ENCODE assay signal across 1 cellular context in the genomic region with DNA sequence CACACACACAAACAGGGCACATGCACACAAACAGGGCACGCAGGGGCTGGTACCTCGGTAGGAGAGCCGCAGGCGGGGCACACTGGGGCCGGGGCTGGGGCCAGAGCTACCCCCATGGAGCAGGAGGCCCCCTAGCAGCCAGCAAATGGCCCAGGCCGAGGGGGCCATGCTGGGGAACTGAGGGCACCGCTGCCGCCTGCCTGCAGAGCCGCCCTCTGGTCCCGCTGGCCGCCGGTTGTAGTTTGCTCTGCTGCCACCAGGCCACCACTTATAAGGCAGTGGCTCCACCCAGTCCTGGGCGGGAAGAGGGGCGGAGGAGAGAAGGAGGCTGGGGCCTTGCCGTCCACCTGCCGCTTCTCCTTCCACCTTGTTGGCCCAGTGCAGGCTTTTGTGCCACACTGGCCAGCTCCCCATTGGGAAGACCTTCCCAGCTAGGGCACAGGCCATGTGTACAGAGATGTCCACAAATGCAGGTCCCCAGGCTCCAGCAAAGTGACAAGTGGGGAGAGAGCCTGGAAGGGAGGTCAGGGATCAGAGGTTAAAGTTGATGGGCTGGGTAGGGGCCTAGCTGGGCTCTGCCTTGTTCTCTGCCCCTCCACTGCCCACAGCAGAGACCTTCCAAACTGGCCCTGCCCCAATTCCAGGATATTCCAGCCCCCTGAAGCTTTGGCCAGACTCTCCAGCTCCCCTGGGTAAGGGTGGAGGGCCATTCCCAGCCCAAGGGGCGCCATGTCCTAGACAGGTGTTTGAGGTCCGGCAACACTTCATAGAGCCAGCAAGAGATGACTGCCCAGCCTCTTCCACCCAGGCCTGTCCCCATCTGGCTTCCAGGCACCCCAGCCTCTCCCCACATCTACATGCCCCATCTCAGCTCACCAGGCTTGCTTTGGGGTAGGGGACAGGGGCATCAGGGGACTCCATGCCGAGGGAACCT.
TF ChIP-seq lines count a peak whose summit lies in the region.

Gene SEMA3G, minus strand, starts transcription at position 244 of the 934 bp plus-strand sequence. Its CDS starts 76 bp downstream, at position 168.

TF ChIP-seq in HepG2, 621 proteins besides CTCF, POLR2A, EP300 and RAD21 (continued from another document and continues in another):
- no peak for TF ChIP-seq ZNF44 (CRISPR knock-in tag; IDR thresholded peaks at IDR 0.05)
- TF ChIP-seq ZMYM2 (CRISPR knock-in tag; IDR thresholded peaks at IDR 0.05): peak; percentile 43; the same call in 1 of the 2 replicates
- no peak for TF ChIP-seq SP1 (IDR thresholded peaks at IDR 0.05)
- TF ChIP-seq SP1 (CRISPR knock-in tag; IDR thresholded peaks at IDR 0.05): peak; percentile 88
- 0 out of 2 replicates have a peak, but pooled peaks have one; percentile 11 for TF ChIP-seq SALL2 (CRISPR knock-in tag; IDR thresholded peaks at IDR 0.05)
- peak; percentile 52; the same call in 1 of the 2 replicates for TF ChIP-seq ZSCAN22 (CRISPR knock-in tag; IDR thresholded peaks at IDR 0.05)
- TF ChIP-seq ZNF607 (CRISPR knock-in tag; IDR thresholded peaks at IDR 0.05; ENCODE audit: borderline replicate concordance): 0 out of 2 replicates have a peak, but pooled peaks have one; percentile 58
- TF ChIP-seq ZNF317 (CRISPR knock-in tag; IDR thresholded peaks at IDR 0.05): 0 out of 2 replicates have a peak, but pooled peaks have one; percentile 33
- TF ChIP-seq ZNF30 (CRISPR knock-in tag; IDR thresholded peaks at IDR 0.05): no peak
- 0 out of 2 replicates have a peak, but pooled peaks have one; percentile 20 for TF ChIP-seq ZBTB21 (CRISPR knock-in tag; IDR thresholded peaks at IDR 0.05)
- no peak for TF ChIP-seq KMT2B (CRISPR knock-in tag; IDR thresholded peaks at IDR 0.05)
- peak; percentile 87 for TF ChIP-seq RBFOX2 (IDR thresholded peaks at IDR 0.05; ENCODE audit: low read depth, low read length)
- TF ChIP-seq, protein P1, sequence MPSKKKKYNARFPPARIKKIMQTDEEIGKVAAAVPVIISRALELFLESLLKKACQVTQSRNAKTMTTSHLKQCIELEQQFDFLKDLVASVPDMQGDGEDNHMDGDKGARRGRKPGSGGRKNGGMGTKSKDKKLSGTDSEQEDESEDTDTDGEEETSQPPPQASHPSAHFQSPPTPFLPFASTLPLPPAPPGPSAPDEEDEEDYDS (CRISPR knock-in tag; IDR thresholded peaks at IDR 0.05): peak; percentile 100
- TF ChIP-seq, protein P2, sequence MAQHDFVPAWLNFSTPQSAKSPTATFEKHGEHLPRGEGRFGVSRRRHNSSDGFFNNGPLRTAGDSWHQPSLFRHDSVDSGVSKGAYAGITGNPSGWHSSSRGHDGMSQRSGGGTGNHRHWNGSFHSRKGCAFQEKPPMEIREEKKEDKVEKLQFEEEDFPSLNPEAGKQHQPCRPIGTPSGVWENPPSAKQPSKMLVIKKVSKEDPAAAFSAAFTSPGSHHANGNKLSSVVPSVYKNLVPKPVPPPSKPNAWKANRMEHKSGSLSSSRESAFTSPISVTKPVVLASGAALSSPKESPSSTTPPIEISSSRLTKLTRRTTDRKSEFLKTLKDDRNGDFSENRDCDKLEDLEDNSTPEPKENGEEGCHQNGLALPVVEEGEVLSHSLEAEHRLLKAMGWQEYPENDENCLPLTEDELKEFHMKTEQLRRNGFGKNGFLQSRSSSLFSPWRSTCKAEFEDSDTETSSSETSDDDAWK (CRISPR knock-in tag; IDR thresholded peaks at IDR 0.05): no peak
- TF ChIP-seq ELF3 (CRISPR knock-in tag; IDR thresholded peaks at IDR 0.05): peak; percentile 64
- TF ChIP-seq ZNF343 (CRISPR knock-in tag; IDR thresholded peaks at IDR 0.05): no peak
- TF ChIP-seq MXD4 (CRISPR knock-in tag; IDR thresholded peaks at IDR 0.05): peak; percentile 19; the same call in 1 of the 2 replicates
- TF ChIP-seq, protein P3, sequence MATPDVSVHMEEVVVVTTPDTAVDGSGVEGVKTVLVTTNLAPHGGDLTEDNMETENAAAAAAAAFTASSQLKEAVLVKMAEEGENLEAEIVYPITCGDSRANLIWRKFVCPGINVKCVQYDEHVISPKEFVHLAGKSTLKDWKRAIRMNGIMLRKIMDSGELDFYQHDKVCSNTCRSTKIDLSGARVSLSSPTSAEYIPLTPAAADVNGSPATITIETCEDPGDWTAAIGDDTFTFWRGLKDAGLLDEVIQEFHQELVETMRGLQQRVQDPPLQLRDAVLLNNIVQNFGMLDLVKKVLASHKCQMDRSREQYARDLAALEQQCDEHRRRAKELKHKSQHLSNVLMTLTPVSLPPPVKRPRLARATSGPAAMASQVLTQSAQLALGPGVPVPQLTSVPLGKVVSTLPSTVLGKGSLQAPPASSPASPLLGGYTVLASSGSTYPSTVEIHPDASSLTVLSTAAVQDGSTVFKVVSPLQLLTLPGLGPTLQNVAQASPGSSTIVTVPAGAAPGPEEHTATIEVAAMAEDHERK (CRISPR knock-in tag; IDR thresholded peaks at IDR 0.05; ENCODE audit: low read depth): no peak
- 0 out of 2 replicates have a peak, but pooled peaks have one; percentile 14 for TF ChIP-seq HIVEP1 (CRISPR knock-in tag; IDR thresholded peaks at IDR 0.05)
- TF ChIP-seq DPF2 (CRISPR knock-in tag; IDR thresholded peaks at IDR 0.05; ENCODE audit: borderline replicate concordance, low read depth): no peak
- TF ChIP-seq FOXO1 (CRISPR knock-in tag; IDR thresholded peaks at IDR 0.05): peak; percentile 50; the same call in 1 of the 2 replicates
- no peak for TF ChIP-seq ZNF546 (CRISPR knock-in tag; conservative IDR thresholded peaks at IDR 0.05)
- TF ChIP-seq ZBTB26 (CRISPR knock-in tag; IDR thresholded peaks at IDR 0.05; ENCODE audit: borderline replicate concordance): peak; percentile 77
- TF ChIP-seq ZNF367 (CRISPR knock-in tag; IDR thresholded peaks at IDR 0.05; ENCODE audit: borderline replicate concordance): no peak
- TF ChIP-seq MATR3 (CRISPR knock-in tag; IDR thresholded peaks at IDR 0.05): no peak
- TF ChIP-seq PHF20 (CRISPR knock-in tag; IDR thresholded peaks at IDR 0.05): no peak
- peak; percentile 66; the same call in 1 of the 2 replicates for TF ChIP-seq ZNF264 (CRISPR knock-in tag; IDR thresholded peaks at IDR 0.05)
- TF ChIP-seq SMARCE1 (IDR thresholded peaks at IDR 0.05; ENCODE audit: borderline replicate concordance): no peak
- TF ChIP-seq ZNF7 (CRISPR knock-in tag; IDR thresholded peaks at IDR 0.05): no peak
- TF ChIP-seq GATAD2A (CRISPR knock-in tag; IDR thresholded peaks at IDR 0.05): peak; percentile 31; the same call in 1 of the 2 replicates
- TF ChIP-seq BRF2 (CRISPR knock-in tag; IDR thresholded peaks at IDR 0.05): no peak
- no peak for TF ChIP-seq ZNF784 (CRISPR knock-in tag; IDR thresholded peaks at IDR 0.05; ENCODE audit: borderline replicate concordance)
- TF ChIP-seq ZNF598 (CRISPR knock-in tag; IDR thresholded peaks at IDR 0.05; ENCODE audit: borderline replicate concordance): peak; percentile 17; the same call in 1 of the 2 replicates
- TF ChIP-seq ZNF790 (CRISPR knock-in tag; IDR thresholded peaks at IDR 0.05; ENCODE audit: borderline replicate concordance): no peak
- TF ChIP-seq ARID5B (CRISPR knock-in tag; IDR thresholded peaks at IDR 0.05): peak; percentile 45; the same call in 1 of the 2 replicates
- no peak for TF ChIP-seq IRF1 (CRISPR knock-in tag; IDR thresholded peaks at IDR 0.05; ENCODE audit: low read depth)
- TF ChIP-seq PCBP1 (IDR thresholded peaks at IDR 0.05; ENCODE audit: borderline replicate concordance, low read depth, low read length): no peak
- TF ChIP-seq ZNF761 (CRISPR knock-in tag; conservative IDR thresholded peaks at IDR 0.05): no peak
- TF ChIP-seq MIER3 (CRISPR knock-in tag; IDR thresholded peaks at IDR 0.05; ENCODE audit: borderline replicate concordance): 0 out of 2 replicates have a peak, but pooled peaks have one; percentile 22
- peak; percentile 55; the same call in 1 of the 2 replicates for TF ChIP-seq IKZF5 (CRISPR knock-in tag; IDR thresholded peaks at IDR 0.05)
- 0 out of 2 replicates have a peak, but pooled peaks have one; percentile 17 for TF ChIP-seq ISL2 (CRISPR knock-in tag; IDR thresholded peaks at IDR 0.05)
- TF ChIP-seq, protein P4, sequence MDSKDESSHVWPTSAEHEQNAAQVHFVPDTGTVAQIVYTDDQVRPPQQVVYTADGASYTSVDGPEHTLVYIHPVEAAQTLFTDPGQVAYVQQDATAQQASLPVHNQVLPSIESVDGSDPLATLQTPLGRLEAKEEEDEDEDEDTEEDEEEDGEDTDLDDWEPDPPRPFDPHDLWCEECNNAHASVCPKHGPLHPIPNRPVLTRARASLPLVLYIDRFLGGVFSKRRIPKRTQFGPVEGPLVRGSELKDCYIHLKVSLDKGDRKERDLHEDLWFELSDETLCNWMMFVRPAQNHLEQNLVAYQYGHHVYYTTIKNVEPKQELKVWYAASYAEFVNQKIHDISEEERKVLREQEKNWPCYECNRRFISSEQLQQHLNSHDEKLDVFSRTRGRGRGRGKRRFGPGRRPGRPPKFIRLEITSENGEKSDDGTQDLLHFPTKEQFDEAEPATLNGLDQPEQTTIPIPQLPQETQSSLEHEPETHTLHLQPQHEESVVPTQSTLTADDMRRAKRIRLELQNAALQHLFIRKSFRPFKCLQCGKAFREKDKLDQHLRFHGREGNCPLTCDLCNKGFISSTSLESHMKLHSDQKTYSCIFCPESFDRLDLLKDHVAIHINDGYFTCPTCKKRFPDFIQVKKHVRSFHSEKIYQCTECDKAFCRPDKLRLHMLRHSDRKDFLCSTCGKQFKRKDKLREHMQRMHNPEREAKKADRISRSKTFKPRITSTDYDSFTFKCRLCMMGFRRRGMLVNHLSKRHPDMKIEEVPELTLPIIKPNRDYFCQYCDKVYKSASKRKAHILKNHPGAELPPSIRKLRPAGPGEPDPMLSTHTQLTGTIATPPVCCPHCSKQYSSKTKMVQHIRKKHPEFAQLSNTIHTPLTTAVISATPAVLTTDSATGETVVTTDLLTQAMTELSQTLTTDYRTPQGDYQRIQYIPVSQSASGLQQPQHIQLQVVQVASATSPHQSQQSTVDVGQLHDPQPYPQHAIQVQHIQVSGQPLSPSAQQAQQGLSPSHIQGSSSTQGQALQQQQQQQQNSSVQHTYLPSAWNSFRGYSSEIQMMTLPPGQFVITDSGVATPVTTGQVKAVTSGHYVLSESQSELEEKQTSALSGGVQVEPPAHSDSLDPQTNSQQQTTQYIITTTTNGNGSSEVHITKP (CRISPR knock-in tag; IDR thresholded peaks at IDR 0.05; ENCODE audit: low read depth): 0 out of 2 replicates have a peak, but pooled peaks have one; percentile 25
- 0 out of 2 replicates have a peak, but pooled peaks have one; percentile 48 for TF ChIP-seq ZNF333 (CRISPR knock-in tag; IDR thresholded peaks at IDR 0.05; ENCODE audit: borderline replicate concordance)
